5 cellular contexts compared by ENCODE assay signal in the genomic region with DNA sequence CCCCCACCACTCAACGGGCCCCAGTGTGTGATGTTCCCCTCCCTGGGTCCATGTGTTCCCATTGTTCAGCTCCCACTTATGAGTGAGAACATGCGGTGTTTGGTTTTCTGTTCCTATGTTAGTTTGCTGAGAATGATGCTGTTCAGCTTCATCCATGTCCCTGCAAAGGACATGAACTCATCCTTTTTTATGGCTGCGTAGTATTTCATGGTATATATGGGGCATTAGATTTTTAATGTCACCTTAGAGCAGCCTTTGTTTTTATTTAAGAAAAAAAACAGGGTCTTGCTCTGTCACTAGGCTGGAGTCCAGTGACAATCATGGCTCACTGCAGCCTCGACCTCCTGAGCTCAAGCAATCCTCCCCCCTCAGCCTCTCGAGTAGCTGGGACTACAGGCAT.
DNase-seq lines count a peak whose midpoint lies in the region; ATAC-seq, FAIRE-seq and TF ChIP-seq lines count a peak whose summit lies in the region.
"Not testable (repeated sequence)": the region's sequence is repeated elsewhere in the genome, so short reads cannot be mapped to it uniquely, and the experiment has no call there.

No MANE protein-coding gene starts in this region.

- not testable (repeated sequence) for TF ChIP-seq CTCF in HEK293 (tag by site-specific recombination; IDR thresholded peaks at IDR 0.05); K562 (IDR thresholded peaks at IDR 0.05 in 2 of 3, conservative IDR thresholded peaks at IDR 0.05 in 1 of 3; ENCODE audit: insufficient read depth in 2 of 3, low read depth in 1 of 3, low read length in 3 of 3); natural killer cell (IDR thresholded peaks at IDR 0.05)

- H3K4me3 Mint-ChIP-seq in immature natural killer cell; natural killer cell; natural killer cell treated with Interleukin-12 subunit alpha and Interleukin-12 subunit beta and Interleukin-15 and Interleukin-18, amount 100 ng/mL, for 72 hours: not testable (repeated sequence)

- H3K4me3 ChIP-seq in HEK293 (ENCODE audit: low read depth, low read length); K562: not testable (repeated sequence)

- H3K79me2 ChIP-seq in K562 (ENCODE audit: control insufficient read depth, insufficient read depth, low read length), result not testable (repeated sequence)

- H3K9ac ChIP-seq in K562 (ENCODE audit: insufficient read depth in 1 of 2, low read depth in 2 of 2, low read length in 2 of 2), result not testable (repeated sequence)

- WGBS in K562 (ENCODE audit: insufficient coverage, low coverage, missing lambda C conversion rate), result 96% methylated on average over 5 of the region's 5 CpGs

- in situ Hi-C loops in K562 (cut with MboI), result not testable (repeated sequence)

- not testable (repeated sequence) for H3K4me2 ChIP-seq in K562 (ENCODE audit: insufficient read depth, low read length)

- not testable (repeated sequence) for TF ChIP-seq EP300 in K562 (IDR thresholded peaks at IDR 0.05; ENCODE audit: low read length)

- CTCF ChIA-PET in HEK293 (lab: Yijun Ruan, JAX), result interaction anchor here (0.7 kb wide), 1 partner anchor 1429 kb away, joined by 8 read pairs; no protein-coding TSS in a partner anchor
- CTCF ChIA-PET in K562 (lab: Yijun Ruan, JAX; ENCODE audit: low intra/inter-chr PET ratio), result not testable (repeated sequence)

- not testable (repeated sequence) for TF ChIP-seq RAD21 in K562 (CRISPR knock-in tag; conservative IDR thresholded peaks at IDR 0.05 in 1 of 2, IDR thresholded peaks at IDR 0.05 in 1 of 2)

- H3K4me1 Mint-ChIP-seq in immature natural killer cell (peaks cover 87 to 96% of the 10 kb centered on the region in 2 donors), natural killer cell (peaks cover 90 to 91% of the 10 kb centered on the region in 2 donors)
- H3K4me1 Mint-ChIP-seq in natural killer cell treated with Interleukin-12 subunit alpha and Interleukin-12 subunit beta and Interleukin-15 and Interleukin-18, amount 100 ng/mL, for 72 hours (ENCODE audit: low read depth in 2 of 2), result peaks cover 65 to 80% of the 10 kb centered on the region in 2 donors

- POLR2A ChIA-PET in HEK293 (lab: Yijun Ruan, JAX), result not testable (repeated sequence)
- POLR2A ChIA-PET in K562 (lab: Yijun Ruan, JAX), result interaction anchor here (0.6 to 2.3 kb wide), 2 partner anchors 12 to 86 kb away, joined by 3 to 8 read pairs; no protein-coding TSS in a partner anchor

- H3K4me1 ChIP-seq in HEK293 (ENCODE audit: control insufficient read depth, insufficient read depth, low read length), result not testable (repeated sequence)
- H3K4me1 ChIP-seq in K562 (replicated peaks in 1 of 2; ENCODE audit: control insufficient read depth in 2 of 2, insufficient read depth in 2 of 2, low read length in 2 of 2), result peaks cover 6 to 49% of the 10 kb centered on the region in 2 experiments; a peak in 3 of 5 replicates

- intact Hi-C loops in K562 (cut with micrococcal nuclease), result not testable (repeated sequence)
- intact Hi-C loops in natural killer cell (cut with micrococcal nuclease), result loop anchor here (5.0 kb wide), 1 partner anchor 107 kb away; no protein-coding TSS in a partner anchor

- H3K27me3 ChIP-seq in K562 (ENCODE audit: control insufficient read depth in 2 of 2, insufficient read depth in 2 of 2, low read length in 2 of 2), result not testable (repeated sequence)

- not testable (repeated sequence) for H3K9me3 Mint-ChIP-seq in immature natural killer cell; natural killer cell; natural killer cell treated with Interleukin-12 subunit alpha and Interleukin-12 subunit beta and Interleukin-15 and Interleukin-18, amount 100 ng/mL, for 72 hours

- not testable (repeated sequence) for H4K20me1 ChIP-seq in K562 (replicated peaks; ENCODE audit: control insufficient read depth, insufficient read depth, low read length)

- not testable (repeated sequence) for FAIRE-seq in K562 (lab: Jason Lieb, UNC)

- H3K36me3 Mint-ChIP-seq in immature natural killer cell; natural killer cell; natural killer cell treated with Interleukin-12 subunit alpha and Interleukin-12 subunit beta and Interleukin-15 and Interleukin-18, amount 100 ng/mL, for 72 hours: not testable (repeated sequence)

- not testable (repeated sequence) for H3K9me1 ChIP-seq in K562 (ENCODE audit: control insufficient read depth, insufficient read depth, low read length)

- H3K27ac ChIP-seq in HEK293 (ENCODE audit: extremely low read depth, low read depth, low read length); K562 (ENCODE audit: extremely low read depth, low read depth, low read length): not testable (repeated sequence)

- H2AFZ ChIP-seq in K562 (ENCODE audit: low read depth, low read length), result not testable (repeated sequence)

- peaks cover 4 to 14% (median 8%) of the 10 kb centered on the region in 3 donors for H3K27me3 Mint-ChIP-seq in immature natural killer cell (ENCODE audit: low read depth in 3 of 3)
- not testable (repeated sequence) for H3K27me3 Mint-ChIP-seq in natural killer cell (ENCODE audit: low read depth in 2 of 2); natural killer cell treated with Interleukin-12 subunit alpha and Interleukin-12 subunit beta and Interleukin-15 and Interleukin-18, amount 100 ng/mL, for 72 hours

- not testable (repeated sequence) for TF ChIP-seq POLR2A in K562 (conservative IDR thresholded peaks at IDR 0.05)

- not testable (repeated sequence) for ATAC-seq in K562; natural killer cell; natural killer cell treated with Interleukin-12 subunit alpha and Interleukin-12 subunit beta and Interleukin-15 and Interleukin-18, amount 100 ng/mL, for 72 hours

- not testable (repeated sequence) for H3K36me3 ChIP-seq in HEK293 (ENCODE audit: control insufficient read depth in 2 of 2, insufficient read depth in 1 of 2, low read length in 2 of 2); K562 (ENCODE audit: control insufficient read depth, insufficient read depth, low read length)

- DNase-seq in K562 (ENCODE audit: extremely low read depth in 1 of 4, low spot score in 3 of 4); immature natural killer cell; natural killer cell; natural killer cell treated with Interleukin-12 subunit alpha and Interleukin-12 subunit beta and Interleukin-15 and Interleukin-18, amount 100 ng/mL, for 72 hours (ENCODE audit: low spot score): not testable (repeated sequence)

- not testable (repeated sequence) for H3K9me3 ChIP-seq in HEK293 (ENCODE audit: control insufficient read depth, insufficient read depth, low read depth, low read length); K562 (replicated peaks; ENCODE audit: control insufficient read depth, insufficient read depth, low read depth, low read length)

- BruUV-seq in K562 (replicated peaks; lab: Mats Ljungman, UMichigan), result not testable (repeated sequence)

- H3K27ac Mint-ChIP-seq in immature natural killer cell (peak overlapping the region in 5 of 6 donors; percentile 19 to 96 (median 62)), natural killer cell (peak overlapping the region; percentile 91 to 98)
- H3K27ac Mint-ChIP-seq in natural killer cell treated with Interleukin-12 subunit alpha and Interleukin-12 subunit beta and Interleukin-15 and Interleukin-18, amount 100 ng/mL, for 72 hours, result peak overlapping the region; percentile 88 to 95

TF ChIP-seq in HEK293, 187 proteins besides CTCF, POLR2A, EP300 and RAD21:
- 0 out of 2 replicates have a peak, but pooled peaks have one; percentile 30 for TF ChIP-seq ZNF146 (tag by site-specific recombination; IDR thresholded peaks at IDR 0.05)

TF ChIP-seq in K562, 482 proteins besides CTCF, POLR2A, EP300 and RAD21:
- TF ChIP-seq ZNF146 (CRISPR knock-in tag; IDR thresholded peaks at IDR 0.05; ENCODE audit: unreplicated experiment) (peak; percentile 95), BCOR (IDR thresholded peaks at IDR 0.05) (0 out of 2 replicates have a peak, but pooled peaks have one; percentile 11)
